Comparison of ENCODE assay signal across 8 cellular contexts in genomic region chr5:151051066-151051930, GRCh38.
A peak's percentile ranks its signal among the peaks of the same experiment; 100 is the strongest.
DNase-seq lines count a peak whose midpoint lies in the region; TF ChIP-seq lines count a peak whose summit lies in the region.

No MANE protein-coding gene starts in this region.

- no peak overlapping the region for H3K4me3 ChIP-seq in HFF-Myc (replicated peaks; ENCODE audit: low read depth, low read length)

- peak; percentile 49 for DNase-seq in HFF-Myc (ENCODE audit: extremely low read depth, low read depth)
- DNase-seq in NCI-H1694 (lab: John Stamatoyannopoulos, UW): peak; percentile 57
- DNase-seq in activated CD4-positive, CD25-positive, alpha-beta regulatory T cell treated with anti-CD3 and anti-CD28 coated beads, Interleukin-2, amount 50 U/mL, for 16 hours (ENCODE audit: low read depth, low spot score): peak; percentile 30
- DNase-seq in central memory CD4-positive, alpha-beta T cell: peak; percentile 48
- peak; percentile 78 for DNase-seq in kidney tubule cell (ENCODE audit: low spot score)
- DNase-seq in stimulated activated CD4-positive, alpha-beta T cell treated with anti-CD3 and anti-CD28 coated beads, Interleukin-2, amount 100 ng/mL, for 48 hours: peak; percentile 60 to 61
- DNase-seq in NCI-H1048 (lab: John Stamatoyannopoulos, UW): no peak

- TF ChIP-seq CTCF in GM12872 (IDR thresholded peaks at IDR 0.05; ENCODE audit: insufficient read depth, low read depth, low read length) (peak; percentile 90), HFF-Myc (IDR thresholded peaks at IDR 0.05; ENCODE audit: low read depth, low read length, missing control alignments) (peak; percentile 89)
